Comparison of ENCODE assay signal across 25 cellular contexts in genomic region chr16:47061204-47061603, GRCh38.
"Had no signal": no experiment of that assay in that cellular context is flagged by ENCODE, and none has a peak within 500 bp of the region (broad histone marks: within the 10 kb centered on the region; RNA-seq: fewer than 3 reads in every experiment).

No MANE protein-coding gene starts in this region.

- H3K9me3 ChIP-seq: ascending aorta, breast epithelium, esophagus muscularis mucosa, lower lobe of right lung, right atrium auricular region, SK-N-SH, thoracic aorta, upper lobe of left lung had no signal

- H3K27me3 ChIP-seq: ascending aorta, breast epithelium, right atrium auricular region, upper lobe of left lung had no signal

- H3K4me1 ChIP-seq: ascending aorta, breast epithelium, esophagus muscularis mucosa, lower lobe of right lung, right atrium auricular region, upper lobe of left lung had no signal

- H3K4me3 ChIP-seq: ascending aorta, breast epithelium, esophagus muscularis mucosa, lower lobe of right lung, right atrium auricular region, smooth muscle cell, thoracic aorta, upper lobe of left lung had no signal

- H3K9ac ChIP-seq: SK-N-SH had no signal

- H3K27ac ChIP-seq: ascending aorta, breast epithelium, esophagus muscularis mucosa, lower lobe of right lung, right atrium auricular region, thoracic aorta, upper lobe of left lung had no signal

- H3K4me3 Mint-ChIP-seq: activated CD4-positive, alpha-beta memory T cell treated with anti-CD3 and anti-CD28 coated beads, Interleukin-2, amount 10 ng/mL, durations not matched to agents 7 days and 5 days; activated naive CD4-positive, alpha-beta T cell treated with anti-CD3 and anti-CD28 coated beads, Interleukin-2, amount 50 U/mL, for 24 hours; mesothelial cell of epicardium; nephron progenitor cell; stimulated activated memory B cell treated with anti-CD40 and anti-IgM and Interleukin-4, amounts not matched to agents 10 μg/mL and 1 μg/mL and 100 μg/mL, for 72 hours; T-cell had no signal

- H3K27ac Mint-ChIP-seq: activated CD4-positive, alpha-beta memory T cell treated with anti-CD3 and anti-CD28 coated beads, Interleukin-2, amount 10 ng/mL, durations not matched to agents 7 days and 5 days; activated naive CD4-positive, alpha-beta T cell treated with anti-CD3 and anti-CD28 coated beads, Interleukin-2, amount 50 U/mL, for 24 hours; mesothelial cell of epicardium; nephron progenitor cell; progenitor cell of endocrine pancreas; stimulated activated memory B cell treated with anti-CD40 and anti-IgM and Interleukin-4, amounts not matched to agents 10 μg/mL and 1 μg/mL and 100 μg/mL, for 72 hours; T-cell had no signal

- H3K27me3 Mint-ChIP-seq: activated CD4-positive, alpha-beta memory T cell treated with anti-CD3 and anti-CD28 coated beads, Interleukin-2, amount 10 ng/mL, durations not matched to agents 7 days and 5 days; activated naive CD4-positive, alpha-beta T cell treated with anti-CD3 and anti-CD28 coated beads, Interleukin-2, amount 50 U/mL, for 24 hours; progenitor cell of endocrine pancreas; stimulated activated memory B cell treated with anti-CD40 and anti-IgM and Interleukin-4, amounts not matched to agents 10 μg/mL and 1 μg/mL and 100 μg/mL, for 72 hours; T-cell had no signal

- H3K4me1 Mint-ChIP-seq: activated CD4-positive, alpha-beta memory T cell treated with anti-CD3 and anti-CD28 coated beads, Interleukin-2, amount 10 ng/mL, durations not matched to agents 7 days and 5 days; activated naive CD4-positive, alpha-beta T cell treated with anti-CD3 and anti-CD28 coated beads, Interleukin-2, amount 50 U/mL, for 24 hours; mesothelial cell of epicardium; stimulated activated memory B cell treated with anti-CD40 and anti-IgM and Interleukin-4, amounts not matched to agents 10 μg/mL and 1 μg/mL and 100 μg/mL, for 72 hours; T-cell had no signal

- H3K36me3 Mint-ChIP-seq: activated naive CD4-positive, alpha-beta T cell treated with anti-CD3 and anti-CD28 coated beads, Interleukin-2, amount 50 U/mL, for 24 hours; mesothelial cell of epicardium; T-cell had no signal

- ATAC-seq: left cardiac atrium; lower lobe of right lung; stimulated activated memory B cell treated with anti-CD40 and anti-IgM and Interleukin-4, amounts not matched to agents 10 μg/mL and 1 μg/mL and 100 μg/mL, for 72 hours; T-cell had no signal

- H3K4me2 ChIP-seq: SK-N-SH, smooth muscle cell had no signal

- DNase-seq: activated CD4-positive, alpha-beta memory T cell treated with anti-CD3 and anti-CD28 coated beads, Interleukin-2, amount 10 ng/mL, durations not matched to agents 7 days and 5 days; activated CD4-positive, alpha-beta T cell treated with anti-CD3 and anti-CD28 coated beads for 48 hours; activated CD4-positive, CD25-positive, alpha-beta regulatory T cell; activated gamma-delta T cell; activated T-cell treated with anti-CD3 and anti-CD28 coated beads, Interleukin-2, amount 50 U/mL, for 48 hours; cerebellar nuclear complex; effector CD8-positive, alpha-beta T cell; left cardiac atrium; lower lobe of right lung; nephron progenitor cell; SK-N-SH; stimulated activated CD4-positive, alpha-beta T cell treated with anti-CD3 and anti-CD28 coated beads, Interleukin-4, amount 100 ng/mL, for 24 hours; T-helper 9 cell; upper lobe of left lung had no signal

- H3K36me3 ChIP-seq: ascending aorta, breast epithelium, esophagus muscularis mucosa, lower lobe of right lung, right atrium auricular region, thoracic aorta, upper lobe of left lung had no signal

- H3K9me3 Mint-ChIP-seq: activated CD4-positive, alpha-beta memory T cell treated with anti-CD3 and anti-CD28 coated beads, Interleukin-2, amount 10 ng/mL, durations not matched to agents 7 days and 5 days had no signal
